In genomic region chr9:13513710-13514444, GRCh38 we compare ENCODE assay signal across 11 cellular contexts.
A peak's percentile ranks its signal among the peaks of the same experiment; 100 is the strongest.
DNase-seq lines count a peak whose midpoint lies in the region; ATAC-seq and TF ChIP-seq lines count a peak whose summit lies in the region.
"Had no signal": no experiment of that assay in that cellular context is flagged by ENCODE, and none has a peak within 500 bp of the region (broad histone marks: within the 10 kb centered on the region; RNA-seq: fewer than 3 reads in every experiment).

No MANE protein-coding gene starts in this region.

- H3K27ac ChIP-seq in lower lobe of right lung = peak overlapping the region; percentile 50
- H3K27ac ChIP-seq: transverse colon had no signal

- no peaks in the 10 kb centered on the region for H3K27me3 ChIP-seq in lower lobe of right lung (ENCODE audit: low read depth)
- H3K27me3 ChIP-seq: transverse colon had no signal

- DNase-seq in Right ventricle myocardium inferior (ENCODE audit: missing footprints) (no peak), cardiac septum (ENCODE audit: low spot score) (no peak), dermis blood vessel endothelial cell (peak; percentile 26), lower lobe of right lung (no peak), anterior cingulate cortex (lab: John Stamatoyannopoulos, UW) (no peak), DMS79 (lab: John Stamatoyannopoulos, UW) (no peak)
- DNase-seq in activated CD8-positive, alpha-beta memory T cell treated with anti-CD3 and anti-CD28 coated beads, Interleukin-2, amount 50 U/mL, for 48 hours = no peak
- DNase-seq: effector memory CD8-positive, alpha-beta T cell; NCI-H446; transverse colon had no signal

- no peak for TF ChIP-seq CTCF in lower lobe of right lung (IDR thresholded peaks at IDR 0.05)

- no peaks in the 10 kb centered on the region for H3K36me3 ChIP-seq in lower lobe of right lung
- H3K36me3 ChIP-seq: transverse colon had no signal

- no peak overlapping the region for H3K4me3 ChIP-seq in lower lobe of right lung
- H3K4me3 ChIP-seq: transverse colon had no signal

- intact Hi-C loops in Right ventricle myocardium inferior (cut with DNase I) (no loop called here), cardiac septum (cut with DNase I) (no loop called here), lower lobe of right lung (cut with DNase I) (no loop called here)

- no peaks in the 10 kb centered on the region for H3K9me3 ChIP-seq in lower lobe of right lung
- H3K9me3 ChIP-seq: transverse colon had no signal

- H3K4me1 ChIP-seq in lower lobe of right lung = no peaks in the 10 kb centered on the region

- peak; percentile 26 for ATAC-seq in Right ventricle myocardium inferior
- no peak for ATAC-seq in lower lobe of right lung
- ATAC-seq in GM21619 (IDR thresholded peaks at IDR 0.05; ENCODE audit: unreplicated experiment) = no peak
- ATAC-seq: effector memory CD8-positive, alpha-beta T cell had no signal
